ENCODE assay signal across 8 cellular contexts in genomic region chr4:140523857-140524742, GRCh38. TPM values are rescaled to one million over a fixed set of nuclear protein-coding genes. Genes with fewer than 3 reads are reported as not detected.
A peak's percentile ranks its signal among the peaks of the same experiment; 100 is the strongest.
DNase-seq lines count a peak whose midpoint lies in the region; ATAC-seq and TF ChIP-seq lines count a peak whose summit lies in the region.

TSS of gene ELMOD2 (plus strand) at chr4:140524168. CDS start at chr4:140525429, 1,261 bp downstream.

- H3K9ac ChIP-seq in SU-DHL-6 (ENCODE audit: low read length) (peak within 1 kb of the TSS; percentile 70), parathyroid adenoma (no peak within 1 kb of the TSS)

- no peaks in the 10 kb centered on the region for H3K27me3 ChIP-seq in SU-DHL-6 (ENCODE audit: low read length)
- no peaks in the 10 kb centered on the region for H3K27me3 ChIP-seq in parathyroid adenoma (ENCODE audit: control insufficient read depth, insufficient read depth, low read length)
- no peaks in the 10 kb centered on the region for H3K27me3 ChIP-seq in transverse colon

- H3K4me2 ChIP-seq in SU-DHL-6 (ENCODE audit: low read depth, low read length, poor library complexity, severe bottlenecking): peak within 1 kb of the TSS; percentile 79
- H3K4me2 ChIP-seq in parathyroid adenoma (ENCODE audit: low read length): peak within 1 kb of the TSS; percentile 87

- H3K9me2 ChIP-seq in SU-DHL-6 (replicated peaks; ENCODE audit: insufficient read depth, low read length): no peaks in the 10 kb centered on the region

- H3K9me3 ChIP-seq in SU-DHL-6 (ENCODE audit: insufficient read depth, low read length) (no peaks in the 10 kb centered on the region), parathyroid adenoma (ENCODE audit: control insufficient read depth, low read length) (no peaks in the 10 kb centered on the region), transverse colon (no peaks in the 10 kb centered on the region)

- no peaks in the 10 kb centered on the region for H3F3A ChIP-seq in SU-DHL-6 (ENCODE audit: insufficient read depth)

- peak; percentile 79 for TF ChIP-seq POLR2A in transverse colon (IDR thresholded peaks at IDR 0.05)

- H3K79me2 ChIP-seq in SU-DHL-6 (ENCODE audit: insufficient read depth, low read length): peaks cover 10% of the 10 kb centered on the region
- no peaks in the 10 kb centered on the region for H3K79me2 ChIP-seq in parathyroid adenoma

- no peaks in the 10 kb centered on the region for H4K20me1 ChIP-seq in SU-DHL-6 (ENCODE audit: low read depth, low read length)

- peak; percentile 100 for ATAC-seq in HG02642 (IDR thresholded peaks at IDR 0.05; ENCODE audit: poor library complexity, unreplicated experiment)
- ATAC-seq in Right ventricle myocardium superior (ENCODE audit: poor library complexity): peak; percentile 100

- H3K27ac ChIP-seq in SU-DHL-6 (ENCODE audit: low read depth, low read length): peak within 1 kb of the TSS; percentile 73
- H3K27ac ChIP-seq in parathyroid adenoma: peak within 1 kb of the TSS; percentile 69
- peak within 1 kb of the TSS; percentile 92 to 94 (median 94) for H3K27ac ChIP-seq in transverse colon

- H2AFZ ChIP-seq in SU-DHL-6 (ENCODE audit: low read depth, low read length, severe bottlenecking) (peak within 1 kb of the TSS; percentile 64), parathyroid adenoma (peak within 1 kb of the TSS; percentile 93)

- TF ChIP-seq EP300 in transverse colon (IDR thresholded peaks at IDR 0.05; ENCODE audit: low read depth): no peak

- H3K4me3 ChIP-seq in GM12864 (ENCODE audit: low read depth, low read length) (peak within 1 kb of the TSS; percentile 99), SU-DHL-6 (ENCODE audit: insufficient read depth, low read length, poor library complexity, severe bottlenecking) (peak within 1 kb of the TSS; percentile 71), parathyroid adenoma (ENCODE audit: low read depth, low read length) (peak within 1 kb of the TSS; percentile 72), transverse colon (peak within 1 kb of the TSS; percentile 77 to 97 (median 88))

- in situ Hi-C loops in transverse colon (cut with MboI; ENCODE audit: low pct_ligation_motif_present in 1 of 4, low pct_unique_long_range_greater_than_20kb in 1 of 4, low sequenced_read_pairs in 3 of 4): no loop called here

- intact Hi-C loops in Right ventricle myocardium superior (cut with DNase I): loop anchor here (5.0 to 10.0 kb wide), 3 partner anchors 99 to 611 kb away; partner anchors contain the start of genes CLGN, RNF150 and SCOC
- intact Hi-C loops in transverse colon (cut with DNase I; ENCODE audit: low total_unique reads): no loop called here

- TF ChIP-seq CTCF in GM12864 (IDR thresholded peaks at IDR 0.05; ENCODE audit: low read depth, low read length, missing control alignments): peak; percentile 95
- TF ChIP-seq CTCF in SU-DHL-6 (IDR thresholded peaks at IDR 0.05; ENCODE audit: insufficient read depth, low read length, poor library complexity, severe bottlenecking): peak; percentile 55
- TF ChIP-seq CTCF in parathyroid adenoma (IDR thresholded peaks at IDR 0.05): peak; percentile 89
- TF ChIP-seq CTCF in transverse colon (IDR thresholded peaks at IDR 0.05): peak; percentile 85 to 96 (median 94)

- 0% methylated on average over 77 of the region's 77 CpGs; no CpG with 5 or more reads in 1 of the 2 donors for WGBS in transverse colon (ENCODE audit: low coverage in 1 of 2), 2 donors

- H3K4me1 ChIP-seq in parathyroid adenoma (peaks cover 2% of the 10 kb centered on the region), transverse colon (peaks cover 0 to 21% (median 5%) of the 10 kb centered on the region in 4 donors)

- DNase-seq in GM12864 (ENCODE audit: low read depth): peak; percentile 90
- peak; percentile 89 for DNase-seq in NCI-H1105 treated with DMSO at 0.1 percent for 48 hours (lab: John Stamatoyannopoulos, UW)
- peak; percentile 92 for DNase-seq in activated naive CD8-positive, alpha-beta T cell treated with anti-CD3 and anti-CD28 coated beads, Interleukin-2, amount 50 U/mL, for 16 hours (ENCODE audit: low read depth, low spot score)
- DNase-seq in Right ventricle myocardium superior: peak; percentile 100
- DNase-seq in transverse colon: peak; percentile 99

- H3K36me3 ChIP-seq in SU-DHL-6 (ENCODE audit: low read length): peaks cover 17% of the 10 kb centered on the region; the same call in 1 of the 2 replicates
- no peaks in the 10 kb centered on the region for H3K36me3 ChIP-seq in parathyroid adenoma (ENCODE audit: control insufficient read depth, insufficient read depth, low read length)
- peaks cover 0 to 9% (median 0%) of the 10 kb centered on the region in 4 donors for H3K36me3 ChIP-seq in transverse colon

RNA-seq across cellular contexts. Expression of gene ELMOD2, which starts in this region (rescaled TPM):
- total RNA-seq in Right ventricle myocardium superior (10.5 TPM), transverse colon (100 to 1,000 TPM in 1 of 4 donors, 10 to 100 TPM in 2, 1 to 10 TPM in 1; 2.4 to 112 (median 35.4) TPM)

Comparison
In these comparisons a context has a peak if more than half of its experiments do, and no peak if none do; other contexts are left out.
1. Peak in every context shown above with its lines: DNase-seq, ATAC-seq, H3K4me3 ChIP-seq and H3K27ac ChIP-seq.